In the genomic region with DNA sequence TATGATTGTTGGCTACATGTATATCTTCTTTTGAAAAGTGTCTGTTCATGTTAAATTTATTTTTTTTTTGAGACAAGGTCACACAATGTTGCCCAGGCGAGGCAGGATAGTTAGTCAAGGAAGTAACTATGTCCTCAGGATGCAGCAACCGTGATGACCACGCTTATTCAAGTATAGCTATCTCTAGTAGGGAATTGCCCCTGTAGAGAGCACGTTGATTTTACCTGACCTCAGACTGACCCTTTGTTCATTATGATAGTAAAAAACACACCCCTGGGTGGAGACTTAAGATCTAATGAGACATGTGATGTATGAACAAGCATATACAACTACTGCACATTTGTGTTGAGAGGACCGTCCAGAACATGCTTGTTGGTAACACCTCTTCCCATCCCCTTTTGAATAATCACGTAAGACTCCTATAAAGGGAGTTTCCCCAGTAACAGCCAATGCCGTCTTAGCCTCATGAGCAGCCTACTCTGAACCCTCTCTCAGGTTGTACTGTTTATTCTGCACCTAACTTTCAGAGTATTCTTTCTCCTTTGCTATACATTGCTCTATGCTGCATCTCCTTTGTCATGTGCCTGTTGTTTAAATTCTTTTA, we compare ENCODE assay signal across 23 cellular contexts. TPM values are rescaled to one million over a fixed set of nuclear protein-coding genes. Genes with fewer than 3 reads are reported as not detected.
A peak's percentile ranks its signal among the peaks of the same experiment; 100 is the strongest.
DNase-seq lines count a peak whose midpoint lies in the region; ATAC-seq and TF ChIP-seq lines count a peak whose summit lies in the region.
"Had no signal": no experiment of that assay in that cellular context is flagged by ENCODE, and none has a peak within 500 bp of the region (broad histone marks: within the 10 kb centered on the region; RNA-seq: fewer than 3 reads in every experiment).

No MANE protein-coding gene starts in this region.

- H3K27ac Mint-ChIP-seq in activated CD4-positive, alpha-beta memory T cell treated with anti-CD3 and anti-CD28 coated beads for 36 hours, result no peak overlapping the region
- H3K27ac Mint-ChIP-seq: CD14-positive monocyte had no signal

- H3K27me3 ChIP-seq in prostate gland (replicated peaks; ENCODE audit: insufficient read depth), result no peaks in the 10 kb centered on the region
- H3K27me3 ChIP-seq: dorsolateral prefrontal cortex had no signal

- WGBS in prostate gland, result 83% methylated on average over 7 of the region's 7 CpGs

- no peak for TF ChIP-seq POLR2A in prostate gland (IDR thresholded peaks at IDR 0.05)

- H3K27me3 Mint-ChIP-seq in activated CD4-positive, alpha-beta memory T cell treated with anti-CD3 and anti-CD28 coated beads for 36 hours, result no peaks in the 10 kb centered on the region

- no peak overlapping the region for H3K4me3 Mint-ChIP-seq in activated CD4-positive, alpha-beta memory T cell treated with anti-CD3 and anti-CD28 coated beads for 36 hours
- H3K4me3 Mint-ChIP-seq: activated T-cell treated with anti-CD3 and anti-CD28 coated beads, Interleukin-2, amount 50 U/mL, for 4 hours; CD14-positive monocyte; central memory CD8-positive, alpha-beta T cell had no signal

- in situ Hi-C loops in GM13977 (cut with MboI; ENCODE audit: low pct_unique_long_range_greater_than_20kb, low sequenced_read_pairs, unreplicated experiment), result no loop called here

- H3K4me1 ChIP-seq in prostate gland (replicated peaks), result no peaks in the 10 kb centered on the region

- DNase-seq in GM13977 (ENCODE audit: low spot score) (peak; percentile 11), amniotic epithelial cell (ENCODE audit: low read depth) (peak; percentile 22), renal cortical epithelial cell (ENCODE audit: low read depth) (peak; percentile 39), prostate gland (ENCODE audit: low spot score) (no peak), germinal center (ENCODE audit: low spot score) (no peak)
- DNase-seq in stimulated activated naive CD4-positive, alpha-beta T cell treated with Interleukin-2 at 50 U/mL for 16 hours (lab: John Stamatoyannopoulos, UW), result no peak
- DNase-seq in activated CD4-positive, alpha-beta memory T cell treated with anti-CD3 and anti-CD28 coated beads for 36 hours, result no peak
- DNase-seq: activated CD8-positive, alpha-beta memory T cell treated with anti-CD3 and anti-CD28 coated beads for 24 hours; activated naive CD4-positive, alpha-beta T cell treated with Interleukin-2 at 50 U/mL for 16 hours; activated T-cell treated with anti-CD3 and anti-CD28 coated beads, Interleukin-2, amount 50 U/mL, for 4 hours; dorsolateral prefrontal cortex; EL; GOT3; NCI-H1092; NCI-H1930; NCI-H226; SHP77; stimulated activated CD4-positive, alpha-beta T cell treated with anti-CD3 and anti-CD28 coated beads, Interleukin-2, amount 100 ng/mL, for 48 hours; stimulated activated naive CD8-positive, alpha-beta T cell treated with anti-CD3 and anti-CD28 coated beads, Interleukin-15, Interleukin-2, amounts not matched to agents 100 U/mL and 50 U/mL, for 24 hours had no signal

- intact Hi-C loops in prostate gland (cut with DNase I), result no loop called here
- intact Hi-C loops in activated CD4-positive, alpha-beta memory T cell treated with anti-CD3 and anti-CD28 coated beads for 36 hours (cut with micrococcal nuclease), result no loop called here

- POLR2A ChIA-PET in activated CD4-positive, alpha-beta memory T cell treated with anti-CD3 and anti-CD28 coated beads for 36 hours (lab: Charles Lee), result no interaction called here

- CTCF ChIA-PET in activated CD4-positive, alpha-beta memory T cell treated with anti-CD3 and anti-CD28 coated beads for 36 hours (lab: Charles Lee), result no interaction called here

- H3K4me1 Mint-ChIP-seq in activated CD4-positive, alpha-beta memory T cell treated with anti-CD3 and anti-CD28 coated beads for 36 hours (ENCODE audit: low read depth), result no peaks in the 10 kb centered on the region
- H3K4me1 Mint-ChIP-seq: CD14-positive monocyte; central memory CD8-positive, alpha-beta T cell had no signal

- no peak overlapping the region for H3K4me3 ChIP-seq in prostate gland
- H3K4me3 ChIP-seq: dorsolateral prefrontal cortex, lung had no signal

- no peaks in the 10 kb centered on the region for H3K9me3 ChIP-seq in prostate gland

- peak; percentile 44 for ATAC-seq in HG02678 (IDR thresholded peaks at IDR 0.05; ENCODE audit: unreplicated experiment)
- ATAC-seq: activated T-cell treated with anti-CD3 and anti-CD28 coated beads, Interleukin-2, amount 50 U/mL, for 4 hours; stimulated activated naive CD8-positive, alpha-beta T cell treated with anti-CD3 and anti-CD28 coated beads, Interleukin-15, Interleukin-2, amounts not matched to agents 100 U/mL and 50 U/mL, for 24 hours had no signal

- no peak overlapping the region for H3K27ac ChIP-seq in prostate gland
- H3K27ac ChIP-seq: dorsolateral prefrontal cortex had no signal

- H3K36me3 Mint-ChIP-seq in activated CD4-positive, alpha-beta memory T cell treated with anti-CD3 and anti-CD28 coated beads for 36 hours, result no peaks in the 10 kb centered on the region
- H3K36me3 Mint-ChIP-seq: CD14-positive monocyte had no signal

- H3K9me3 Mint-ChIP-seq in activated CD4-positive, alpha-beta memory T cell treated with anti-CD3 and anti-CD28 coated beads for 36 hours, result no peaks in the 10 kb centered on the region
- H3K9me3 Mint-ChIP-seq: activated T-cell treated with anti-CD3 and anti-CD28 coated beads, Interleukin-2, amount 50 U/mL, for 4 hours; central memory CD8-positive, alpha-beta T cell had no signal

- no peak for TF ChIP-seq CTCF in GM13977 (IDR thresholded peaks at IDR 0.05; ENCODE audit: extremely low read depth, insufficient read depth, missing control alignments)
- TF ChIP-seq CTCF in prostate gland (IDR thresholded peaks at IDR 0.05), result no peak

- H3K36me3 ChIP-seq in prostate gland, result no peaks in the 10 kb centered on the region

RNA-seq across cellular contexts. Expression of a gene that starts 32.9 kb away (rescaled TPM):
- 9.9 and 21.0 TPM in 2 replicates for total RNA-seq in renal cortical epithelial cell
- total RNA-seq in prostate gland, result 10 to 100 TPM; 15.8 to 23.6 TPM
- total RNA-seq in activated CD4-positive, alpha-beta memory T cell treated with anti-CD3 and anti-CD28 coated beads for 36 hours, result 10 to 100 TPM; 19.7 to 22.3 TPM

RNA-seq across cellular contexts. Expression of a gene that starts 51.8 kb away (rescaled TPM):
- 3.3 and 5.8 TPM in 2 replicates for total RNA-seq in renal cortical epithelial cell
- 1 to 10 TPM; 4.0 to 4.3 TPM for total RNA-seq in prostate gland
- 1 to 10 TPM; 2.9 to 3.7 TPM for total RNA-seq in activated CD4-positive, alpha-beta memory T cell treated with anti-CD3 and anti-CD28 coated beads for 36 hours

Comparison
In these comparisons a context has a peak if more than half of its experiments do, and no peak if none do; other contexts are left out.
1. DNase-seq: peak in GM13977 (single experiment), amniotic epithelial cell (single experiment) and renal cortical epithelial cell (single experiment); none in prostate gland (single experiment), stimulated activated naive CD4-positive, alpha-beta T cell treated with Interleukin-2 at 50 U/mL for 16 hours (single experiment), germinal center (single experiment) and activated CD4-positive, alpha-beta memory T cell treated with anti-CD3 and anti-CD28 coated beads for 36 hours (single experiment).